ENCODE assay signal across 1 cellular context in genomic region chr3:194296448-194296831, GRCh38.
TF ChIP-seq lines count a peak whose summit lies in the region.

No MANE protein-coding gene starts in this region.

TF ChIP-seq in HCT116, 20 proteins besides CTCF, POLR2A, EP300 and RAD21 (continued from another document):
- TF ChIP-seq ZBTB33 (IDR thresholded peaks at IDR 0.05; ENCODE audit: extremely low read depth, insufficient replicate concordance, low read length) (peak; percentile 17), JUND (IDR thresholded peaks at IDR 0.05) (peak; percentile 95), CEBPB (IDR thresholded peaks at IDR 0.05; ENCODE audit: low read depth) (peak; percentile 92), SIN3A (IDR thresholded peaks at IDR 0.05; ENCODE audit: low read depth) (peak; percentile 79), EZH2phosphoT487 (IDR thresholded peaks at IDR 0.05; ENCODE audit: borderline replicate concordance) (no peak), EZH2 (IDR thresholded peaks at IDR 0.05) (no peak), YY1 (IDR thresholded peaks at IDR 0.05; ENCODE audit: extremely low read depth, insufficient replicate concordance, low read depth, low read length) (no peak), ATF3 (IDR thresholded peaks at IDR 0.05) (no peak)
TF ChIP-seq in HCT116: peak in this region for 12.
